Comparison of ENCODE assay signal across 22 cellular contexts in genomic region chr14:99806841-99807240, GRCh38. TPM values are rescaled to one million over a fixed set of nuclear protein-coding genes. Genes with fewer than 3 reads are reported as not detected.
DNase-seq lines count a peak whose midpoint lies in the region; TF ChIP-seq lines count a peak whose summit lies in the region.
"Had no signal": no experiment of that assay in that cellular context is flagged by ENCODE, and none has a peak within 500 bp of the region (broad histone marks: within the 10 kb centered on the region; RNA-seq: fewer than 3 reads in every experiment).

No MANE protein-coding gene starts in this region.

- H3K4me3 Mint-ChIP-seq in endodermal cell = no peak overlapping the region
- no peak overlapping the region for H3K4me3 Mint-ChIP-seq in HFFc6
- H3K4me3 Mint-ChIP-seq: CD4-positive, alpha-beta T cell had no signal

- H3K9ac ChIP-seq in endodermal cell (ENCODE audit: extremely low read depth, low read length, poor library complexity, severe bottlenecking) (no peak overlapping the region), stomach smooth muscle (ENCODE audit: low read length in 2 of 2) (no peak overlapping the region)

- 95 to 96% methylated on average over 10 of the region's 10 CpGs for WGBS in endodermal cell (ENCODE audit: insufficient coverage in 1 of 2, insufficient read length in 1 of 2), 2 experiments

- no peaks in the 10 kb centered on the region for H3K9me3 Mint-ChIP-seq in endodermal cell
- no peaks in the 10 kb centered on the region for H3K9me3 Mint-ChIP-seq in HFFc6
- H3K9me3 Mint-ChIP-seq: CD4-positive, alpha-beta T cell had no signal

- H3K27me3 Mint-ChIP-seq in endodermal cell (ENCODE audit: insufficient read depth) = no peaks in the 10 kb centered on the region
- H3K27me3 Mint-ChIP-seq in HFFc6 (ENCODE audit: insufficient read depth) = peaks cover 7% of the 10 kb centered on the region

- no peak overlapping the region for H3K27ac Mint-ChIP-seq in endodermal cell
- no peak overlapping the region for H3K27ac Mint-ChIP-seq in HFFc6
- H3K27ac Mint-ChIP-seq: CD4-positive, alpha-beta T cell had no signal

- H3K9me3 ChIP-seq in endodermal cell (ENCODE audit: control insufficient read depth, low read length) = no peaks in the 10 kb centered on the region
- H3K9me3 ChIP-seq in stomach smooth muscle (ENCODE audit: control insufficient read depth in 2 of 2, low read length in 2 of 2) = no peaks in the 10 kb centered on the region
- H3K9me3 ChIP-seq: HAP-1, MG63 had no signal

- no peaks in the 10 kb centered on the region for H3K36me3 Mint-ChIP-seq in endodermal cell (ENCODE audit: low read depth)
- H3K36me3 Mint-ChIP-seq in HFFc6 (ENCODE audit: low read depth) = no peaks in the 10 kb centered on the region

- no peak overlapping the region for H3K4me3 ChIP-seq in endodermal cell (ENCODE audit: low read length)
- peak overlapping the region; percentile 7 to 29 for H3K4me3 ChIP-seq in stomach smooth muscle (ENCODE audit: low read length in 2 of 2)
- H3K4me3 ChIP-seq: GM12878, HAP-1, MG63, SK-N-MC had no signal

- H3K4me1 Mint-ChIP-seq in endodermal cell (peaks cover 9% of the 10 kb centered on the region), HFFc6 (ENCODE audit: low read depth) (peaks cover 38% of the 10 kb centered on the region)

- H3K27me3 ChIP-seq in endodermal cell (ENCODE audit: control insufficient read depth, insufficient read depth, low read length, poor library complexity, severe bottlenecking) = no peaks in the 10 kb centered on the region
- H3K27me3 ChIP-seq in stomach smooth muscle (ENCODE audit: control insufficient read depth in 1 of 2, insufficient read depth in 2 of 2, low read length in 2 of 2) = no peaks in the 10 kb centered on the region
- H3K27me3 ChIP-seq: MG63 had no signal

- H3K4me1 ChIP-seq in endodermal cell (ENCODE audit: control insufficient read depth, insufficient read depth, low read length) (no peaks in the 10 kb centered on the region), stomach smooth muscle (ENCODE audit: control insufficient read depth, insufficient read depth, low read length) (peaks cover 64% of the 10 kb centered on the region)

- H3K27ac ChIP-seq in endodermal cell (ENCODE audit: low read depth, low read length) = peak overlapping the region; percentile 12
- H3K27ac ChIP-seq in stomach smooth muscle (ENCODE audit: low read length) = peak overlapping the region; percentile 37
- H3K27ac ChIP-seq: SK-N-MC had no signal

- H3K36me3 ChIP-seq in endodermal cell (ENCODE audit: control insufficient read depth, insufficient read depth, low read length) (no peaks in the 10 kb centered on the region), stomach smooth muscle (ENCODE audit: control insufficient read depth in 2 of 2, insufficient read depth in 2 of 2, low read length in 2 of 2) (peaks cover 0 to 2% of the 10 kb centered on the region in 2 donors)
- H3K36me3 ChIP-seq: HAP-1, MG63 had no signal

- TF ChIP-seq CTCF in endodermal cell (conservative IDR thresholded peaks at IDR 0.05) = no peak
- no peak for TF ChIP-seq CTCF in HFFc6 (IDR thresholded peaks at IDR 0.05)

- DNase-seq in NCI-H2171 treated with DMSO at 0.1 percent for 48 hours (lab: John Stamatoyannopoulos, UW) (peak; percentile 19), NCI-H2171 (lab: John Stamatoyannopoulos, UW) (no peak), NCI-H446 (lab: John Stamatoyannopoulos, UW) (peak; percentile 59 to 82), endodermal cell (no peak), GDM1 (lab: John Stamatoyannopoulos, UW) (no peak), HFFc6 (no peak), dedifferentiated amniotic fluid mesenchymal stem cell (ENCODE audit: extremely low spot score) (no peak)
- DNase-seq: 8988T; ACHN; CD4-positive, alpha-beta T cell; DMS53; GOT3; KBM-7; MG63; NCI-H2081; NCI-H345; NCI-H69; SIG-M5 had no signal

RNA-seq across cellular contexts. Expression of gene EML1, which starts 13.6 kb away (rescaled TPM):
- 10 to 100 TPM; 25.0 to 31.4 TPM for total RNA-seq in endodermal cell
- 39.1 TPM for polyA plus RNA-seq in endodermal cell (2013, experiment 1 of 2)
- 38.7 TPM for polyA plus RNA-seq in endodermal cell (2013, experiment 2 of 2)
- 10 to 100 TPM; 13.2 to 27.6 (median 22.2) TPM for total RNA-seq in HFFc6 (2021; fragmentation: NEBNext Ultra II Directional; extraction: Animal tissue kit (Norgen Biotek cat#: 25700))

Comparison
In these comparisons a context has a peak if more than half of its experiments do, and no peak if none do; other contexts are left out.
1. DNase-seq: peak in NCI-H2171 treated with DMSO at 0.1 percent for 48 hours (single experiment) and NCI-H446 (2 of 2); none in NCI-H2171 (single experiment), endodermal cell (single experiment), GDM1 (single experiment), HFFc6 (single experiment) and dedifferentiated amniotic fluid mesenchymal stem cell (single experiment).